Comparison of ENCODE assay signal across 8 cellular contexts in genomic region chr17:77371117-77371887, GRCh38.
DNase-seq lines count a peak whose midpoint lies in the region; ATAC-seq and TF ChIP-seq lines count a peak whose summit lies in the region.

No MANE protein-coding gene starts in this region.

- H3K36me3 Mint-ChIP-seq in CD8-positive, alpha-beta memory T cell = peaks cover 0 to 14% (median under 1%) of the 10 kb centered on the region in 3 donors

- H3K27me3 Mint-ChIP-seq in CD8-positive, alpha-beta memory T cell = no peaks in the 10 kb centered on the region

- TF ChIP-seq CTCF in esophagus muscularis mucosa (IDR thresholded peaks at IDR 0.05) (no peak), osteoblast (IDR thresholded peaks at IDR 0.05; ENCODE audit: extremely low read depth, low read depth, low read length) (no peak)

- no peak for TF ChIP-seq POLR2A in esophagus muscularis mucosa (IDR thresholded peaks at IDR 0.05; ENCODE audit: low read depth)

- intact Hi-C loops in esophagus muscularis mucosa (cut with DNase I) = no loop called here

- H3K4me2 ChIP-seq in osteoblast (ENCODE audit: insufficient read depth, low read length) = peak overlapping the region; percentile 84

- H3K9me3 ChIP-seq in CD8-positive, alpha-beta memory T cell (ENCODE audit: low read length) = no peaks in the 10 kb centered on the region
- H3K9me3 ChIP-seq in esophagus muscularis mucosa = no peaks in the 10 kb centered on the region
- no peaks in the 10 kb centered on the region for H3K9me3 ChIP-seq in osteoblast (ENCODE audit: low read depth, low read length)

- TF ChIP-seq EP300 in esophagus muscularis mucosa (IDR thresholded peaks at IDR 0.05) = no peak

- no peak overlapping the region for H3K27ac ChIP-seq in CD8-positive, alpha-beta memory T cell (ENCODE audit: low read depth, low read length)
- H3K27ac ChIP-seq in esophagus muscularis mucosa (replicated peaks in 1 of 4) (peak overlapping the region; percentile 99 to 100 (median 99)), osteoblast (ENCODE audit: low read depth, low read length) (peak overlapping the region; percentile 92)

- ATAC-seq in GM19395 (IDR thresholded peaks at IDR 0.05; ENCODE audit: unreplicated experiment) = no peak
- ATAC-seq in HG03457 (IDR thresholded peaks at IDR 0.05; ENCODE audit: unreplicated experiment) = no peak
- ATAC-seq in GM19452 (IDR thresholded peaks at IDR 0.05; ENCODE audit: unreplicated experiment) = no peak

- H3K9me3 Mint-ChIP-seq in CD8-positive, alpha-beta memory T cell = no peaks in the 10 kb centered on the region

- no peak overlapping the region for H2AFZ ChIP-seq in osteoblast (ENCODE audit: low read length)

- no peak for DNase-seq in CD8-positive, alpha-beta memory T cell
- DNase-seq in NCI-H69 (lab: John Stamatoyannopoulos, UW) (peak; percentile 92), esophagus muscularis mucosa (ENCODE audit: extremely low spot score) (no peak), osteoblast (ENCODE audit: insufficient read length, low spot score, missing footprints) (peak; percentile 95), DMS53 (lab: John Stamatoyannopoulos, UW) (no peak)

- POLR2A ChIA-PET in CD8-positive, alpha-beta memory T cell (lab: Charles Lee) = interaction anchor here (0.6 to 1.5 kb wide), 4 partner anchors 29 to 40 kb away, joined by 3 to 5 read pairs (median 3); no protein-coding TSS in a partner anchor

- peak overlapping the region; percentile 52 to 93 (median 82) for H3K4me3 Mint-ChIP-seq in CD8-positive, alpha-beta memory T cell

- peak overlapping the region; percentile 77 for H3K4me3 ChIP-seq in CD8-positive, alpha-beta memory T cell (ENCODE audit: low read length)
- H3K4me3 ChIP-seq in esophagus muscularis mucosa = peak overlapping the region; percentile 6 to 93 (median 92)
- peak overlapping the region; percentile 31 for H3K4me3 ChIP-seq in osteoblast (ENCODE audit: insufficient read depth, low read length)

- H4K20me1 ChIP-seq in osteoblast (ENCODE audit: insufficient read depth, low read length) = peaks cover 59% of the 10 kb centered on the region

- H3K79me2 ChIP-seq in osteoblast (ENCODE audit: insufficient read depth, low read length) = peaks cover 94% of the 10 kb centered on the region

- CTCF ChIA-PET in CD8-positive, alpha-beta memory T cell (lab: Charles Lee) = interaction anchor here (1.9 to 2.9 kb wide), 3 partner anchors 19 to 58 kb away, joined by 5 to 7 read pairs (median 5); no protein-coding TSS in a partner anchor

- 53% methylated on average over 17 of the region's 20 CpGs for WGBS in esophagus muscularis mucosa

- peaks cover 52 to 68% (median 64%) of the 10 kb centered on the region in 3 donors for H3K4me1 Mint-ChIP-seq in CD8-positive, alpha-beta memory T cell

- H3K27ac Mint-ChIP-seq in CD8-positive, alpha-beta memory T cell = peak overlapping the region; percentile 27 to 92 (median 74)

- no peaks in the 10 kb centered on the region for H3K27me3 ChIP-seq in CD8-positive, alpha-beta memory T cell (ENCODE audit: insufficient read depth, low read length, poor library complexity, severe bottlenecking)
- H3K27me3 ChIP-seq in esophagus muscularis mucosa (no peaks in the 10 kb centered on the region), osteoblast (ENCODE audit: insufficient read depth, low read length) (no peaks in the 10 kb centered on the region)

- H3K36me3 ChIP-seq in CD8-positive, alpha-beta memory T cell (ENCODE audit: insufficient read depth, low read length) = no peaks in the 10 kb centered on the region
- H3K36me3 ChIP-seq in esophagus muscularis mucosa = no peaks in the 10 kb centered on the region
- H3K36me3 ChIP-seq in osteoblast (ENCODE audit: insufficient read depth, low read length) = no peaks in the 10 kb centered on the region

- peaks cover 68% of the 10 kb centered on the region for H3K4me1 ChIP-seq in CD8-positive, alpha-beta memory T cell (ENCODE audit: insufficient read depth, low read length)
- H3K4me1 ChIP-seq in esophagus muscularis mucosa (peaks cover 53 to 70% (median 66%) of the 10 kb centered on the region in 4 donors), osteoblast (ENCODE audit: insufficient read depth, low read length) (peaks cover 65% of the 10 kb centered on the region)

Comparison
In these comparisons a context has a peak if more than half of its experiments do, and no peak if none do; other contexts are left out.
1. DNase-seq: peak in NCI-H69 (single experiment) and osteoblast (single experiment); none in CD8-positive, alpha-beta memory T cell (0 of 5), esophagus muscularis mucosa (single experiment) and DMS53 (single experiment).
2. H3K4me3 ChIP-seq: peak in every context shown above with its lines; median percentile 92 in esophagus muscularis mucosa; 77 in CD8-positive, alpha-beta memory T cell; 31 in osteoblast.